28 cellular contexts compared by ENCODE assay signal in genomic region chr6:150304421-150304820, GRCh38.
"Had no signal": no experiment of that assay in that cellular context is flagged by ENCODE, and none has a peak within 500 bp of the region (broad histone marks: within the 10 kb centered on the region; RNA-seq: fewer than 3 reads in every experiment).

No MANE protein-coding gene starts in this region.

- H3K36me3 ChIP-seq: brain microvascular endothelial cell, WERI-Rb-1 had no signal

- H3K27me3 ChIP-seq: brain microvascular endothelial cell had no signal

- ATAC-seq: activated CD4-positive, CD25-positive, alpha-beta regulatory T cell treated with anti-CD3 and anti-CD28 coated beads, Interleukin-2, amount 50 U/mL, for 24 hours; activated CD8-positive, alpha-beta T cell treated with anti-CD3 and anti-CD28 coated beads for 36 hours; activated T-cell treated with anti-CD3 and anti-CD28 coated beads, Interleukin-2, amount 50 U/mL, for 4 hours; activated T-helper 17 cell treated with anti-CD3 and anti-CD28 coated beads, Interleukin-2, amount 50 U/mL, for 72 hours; esophagus mucosa; T-helper 17 cell had no signal

- DNase-seq: activated B cell treated with CpG ODN at 0.5 μM for 24 hours; activated CD4-positive, alpha-beta T cell treated with anti-CD3 and anti-CD28 coated beads for 48 hours; activated CD4-positive, alpha-beta T cell treated with anti-CD3 and anti-CD28 coated beads, Interleukin-2, amount 50 U/mL, for 1 hour; activated CD4-positive, alpha-beta T cell treated with anti-CD3 and anti-CD28 coated beads, Interleukin-2, amount 50 U/mL, for 48 hours; activated CD8-positive, alpha-beta memory T cell treated with anti-CD3 and anti-CD28 coated beads for 24 hours; activated CD8-positive, alpha-beta T cell treated with anti-CD3 and anti-CD28 coated beads for 36 hours; activated effector memory CD4-positive, alpha-beta T cell treated with Interleukin-2 at 50 U/mL for 16 hours; activated gamma-delta T cell treated with Interleukin-2 at 50 U/mL for 16 hours; activated naive CD4-positive, alpha-beta T cell treated with anti-CD3 and anti-CD28 coated beads, Interleukin-2, amount 50 U/mL, for 16 hours; activated naive CD4-positive, alpha-beta T cell treated with Interleukin-2 at 50 U/mL for 16 hours; activated T-cell treated with anti-CD3 and anti-CD28 coated beads, Interleukin-2, amount 50 U/mL, for 4 hours; amniotic stem cell; anterior cingulate cortex; brain microvascular endothelial cell; caudate nucleus; effector memory CD4-positive, alpha-beta T cell; endodermal cell; head of caudate nucleus; T-helper 1 cell; T-helper 17 cell; T1000; WERI-Rb-1 had no signal

- FAIRE-seq: astrocyte, colon, frontal cortex had no signal

- H3K27ac ChIP-seq: brain microvascular endothelial cell, WERI-Rb-1 had no signal
